ENCODE assay signal across 8 cellular contexts in genomic region chr12:94710933-94711332, GRCh38.
A peak's percentile ranks its signal among the peaks of the same experiment; 100 is the strongest.
DNase-seq lines count a peak whose midpoint lies in the region; ATAC-seq, FAIRE-seq and TF ChIP-seq lines count a peak whose summit lies in the region.

No MANE protein-coding gene starts in this region.

- intact Hi-C loops in heart right ventricle (cut with DNase I) (no loop called here), Right ventricle myocardium inferior (cut with DNase I) (no loop called here), K562 (cut with micrococcal nuclease) (no loop called here)

- CTCF ChIA-PET in K562 (lab: Yijun Ruan, JAX; ENCODE audit: low intra/inter-chr PET ratio), result no interaction called here

- DNase-seq in heart right ventricle (no peak), Right ventricle myocardium inferior (ENCODE audit: missing footprints) (no peak), NCI-H1694 (lab: John Stamatoyannopoulos, UW) (peak; percentile 4), K562 (ENCODE audit: extremely low read depth in 1 of 4, low spot score in 3 of 4) (peak in 3 of 4 experiments; percentile 10 to 27 (median 25)), pons (ENCODE audit: low spot score) (peak; percentile 39), SKM-1 treated with dmso at 0.1 percent for 144 hours (lab: John Stamatoyannopoulos, UW; ENCODE audit: unreplicated experiment) (no peak)

- in situ Hi-C loops in K562 (cut with MboI), result no loop called here

- no peak overlapping the region for H3K9ac ChIP-seq in K562 (ENCODE audit: insufficient read depth in 1 of 2, low read depth in 2 of 2, low read length in 2 of 2)

- ATAC-seq in heart right ventricle (no peak), Right ventricle myocardium inferior (no peak), K562 (peak; percentile 81), GM18505 (IDR thresholded peaks at IDR 0.05; ENCODE audit: unreplicated experiment) (no peak), HG03460 (IDR thresholded peaks at IDR 0.05; ENCODE audit: unreplicated experiment) (no peak)

- no peaks in the 10 kb centered on the region for H3K79me2 ChIP-seq in K562 (ENCODE audit: control insufficient read depth, insufficient read depth, low read length)

- H3K9me1 ChIP-seq in K562 (ENCODE audit: control insufficient read depth, insufficient read depth, low read length), result no peaks in the 10 kb centered on the region

- no peak for TF ChIP-seq POLR2A in K562 (conservative IDR thresholded peaks at IDR 0.05)
- no peak for TF ChIP-seq POLR2A in GM18505 (IDR thresholded peaks at IDR 0.05; ENCODE audit: borderline replicate concordance, extremely low read depth, insufficient read depth, insufficient read length)

- peak; percentile 77 for FAIRE-seq in K562 (lab: Jason Lieb, UNC)

- H3K9me3 ChIP-seq in heart right ventricle (no peaks in the 10 kb centered on the region), K562 (replicated peaks; ENCODE audit: control insufficient read depth, insufficient read depth, low read depth, low read length) (no peaks in the 10 kb centered on the region)

- POLR2A ChIA-PET in K562 (lab: Yijun Ruan, JAX), result interaction anchor here (0.7 kb wide), 1 partner anchor 1071 kb away, joined by 3 read pairs; no protein-coding TSS in a partner anchor

- no peak overlapping the region for H3K4me2 ChIP-seq in K562 (ENCODE audit: insufficient read depth, low read length)

- H3K4me1 ChIP-seq in heart right ventricle, result peaks cover 0 to 20% (median 5%) of the 10 kb centered on the region in 9 donors
- no peaks in the 10 kb centered on the region for H3K4me1 ChIP-seq in K562 (replicated peaks in 1 of 2; ENCODE audit: control insufficient read depth in 2 of 2, insufficient read depth in 2 of 2, low read length in 2 of 2)

- H4K20me1 ChIP-seq in K562 (replicated peaks; ENCODE audit: control insufficient read depth, insufficient read depth, low read length), result no peaks in the 10 kb centered on the region

- peak in 1 of 2 experiments; percentile 49; a peak in 2 of 4 replicates for TF ChIP-seq RAD21 in K562 (CRISPR knock-in tag; conservative IDR thresholded peaks at IDR 0.05 in 1 of 2, IDR thresholded peaks at IDR 0.05 in 1 of 2)

- peak in 5 of 9 donors; percentile 13 to 48 (median 19) for TF ChIP-seq CTCF in heart right ventricle (IDR thresholded peaks at IDR 0.05)
- peak; percentile 46 to 60 (median 60) for TF ChIP-seq CTCF in K562 (IDR thresholded peaks at IDR 0.05 in 2 of 3, conservative IDR thresholded peaks at IDR 0.05 in 1 of 3; ENCODE audit: insufficient read depth in 2 of 3, low read depth in 1 of 3, low read length in 3 of 3)

- no TSS peak for BruUV-seq in K562 (replicated peaks; lab: Mats Ljungman, UMichigan)

- no peak overlapping the region for H2AFZ ChIP-seq in K562 (ENCODE audit: low read depth, low read length)

- H3K4me3 ChIP-seq in heart right ventricle (no peak overlapping the region), K562 (no peak overlapping the region)

- no peak overlapping the region for H3K27ac ChIP-seq in heart right ventricle
- H3K27ac ChIP-seq in K562 (ENCODE audit: extremely low read depth, low read depth, low read length), result no peak overlapping the region

- no peak for TF ChIP-seq EP300 in K562 (IDR thresholded peaks at IDR 0.05; ENCODE audit: low read length)

- H3K36me3 ChIP-seq in heart right ventricle (no peaks in the 10 kb centered on the region), K562 (ENCODE audit: control insufficient read depth, insufficient read depth, low read length) (no peaks in the 10 kb centered on the region)

- WGBS in heart right ventricle, 2 donors, result 76 to 82% methylated on average over 3 of the region's 3 CpGs
- WGBS in K562 (ENCODE audit: insufficient coverage, low coverage, missing lambda C conversion rate), result 5% methylated on average over 3 of the region's 3 CpGs

- H3K27me3 ChIP-seq in heart right ventricle, result no peaks in the 10 kb centered on the region
- peaks cover 2 to 8% of the 10 kb centered on the region in 2 experiments; a peak in 3 of 5 replicates for H3K27me3 ChIP-seq in K562 (ENCODE audit: control insufficient read depth in 2 of 2, insufficient read depth in 2 of 2, low read length in 2 of 2)

TF ChIP-seq in K562, 482 proteins besides CTCF, POLR2A, EP300 and RAD21:
- TF ChIP-seq CHCHD3 (CRISPR knock-in tag; IDR thresholded peaks at IDR 0.05) (no peak), ZKSCAN1 (IDR thresholded peaks at IDR 0.05; ENCODE audit: low read depth, low read length) (no peak), MTA2 (IDR thresholded peaks at IDR 0.05; ENCODE audit: low read depth) (no peak)
- TF ChIP-seq, protein P1, sequence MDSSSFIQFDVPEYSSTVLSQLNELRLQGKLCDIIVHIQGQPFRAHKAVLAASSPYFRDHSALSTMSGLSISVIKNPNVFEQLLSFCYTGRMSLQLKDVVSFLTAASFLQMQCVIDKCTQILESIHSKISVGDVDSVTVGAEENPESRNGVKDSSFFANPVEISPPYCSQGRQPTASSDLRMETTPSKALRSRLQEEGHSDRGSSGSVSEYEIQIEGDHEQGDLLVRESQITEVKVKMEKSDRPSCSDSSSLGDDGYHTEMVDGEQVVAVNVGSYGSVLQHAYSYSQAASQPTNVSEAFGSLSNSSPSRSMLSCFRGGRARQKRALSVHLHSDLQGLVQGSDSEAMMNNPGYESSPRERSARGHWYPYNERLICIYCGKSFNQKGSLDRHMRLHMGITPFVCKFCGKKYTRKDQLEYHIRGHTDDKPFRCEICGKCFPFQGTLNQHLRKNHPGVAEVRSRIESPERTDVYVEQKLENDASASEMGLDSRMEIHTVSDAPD (CRISPR knock-in tag; IDR thresholded peaks at IDR 0.05), result no peak

Comparison
In these comparisons a context has a peak if more than half of its experiments do, and no peak if none do; other contexts are left out.
1. DNase-seq: peak in NCI-H1694 (single experiment), K562 (3 of 4) and pons (single experiment); none in heart right ventricle (0 of 2), Right ventricle myocardium inferior (single experiment) and SKM-1 treated with dmso at 0.1 percent for 144 hours (single experiment).